Comparison of ENCODE assay signal across 21 cellular contexts in genomic region chr2:9764153-9764778, GRCh38.
A peak's percentile ranks its signal among the peaks of the same experiment; 100 is the strongest.
DNase-seq lines count a peak whose midpoint lies in the region; ATAC-seq and TF ChIP-seq lines count a peak whose summit lies in the region.
"Had no signal": no experiment of that assay in that cellular context is flagged by ENCODE, and none has a peak within 500 bp of the region (broad histone marks: within the 10 kb centered on the region; RNA-seq: fewer than 3 reads in every experiment).

No MANE protein-coding gene starts in this region.

- no peak for ATAC-seq in GM21723 (IDR thresholded peaks at IDR 0.05; ENCODE audit: unreplicated experiment)
- ATAC-seq: mucosa of descending colon, SK-N-SH treated with all-trans-retinoic acid at 6 μM for 48 hours had no signal

- H4K20me1 ChIP-seq in KMS-11 (ENCODE audit: insufficient read depth), result no peaks in the 10 kb centered on the region

- H3K4me1 ChIP-seq in KMS-11 (ENCODE audit: low read depth, poor library complexity, severe bottlenecking), result peaks cover 92% of the 10 kb centered on the region

- no peaks in the 10 kb centered on the region for H3K36me3 Mint-ChIP-seq in immature natural killer cell
- H3K36me3 Mint-ChIP-seq: brain, IgD-negative memory B cell had no signal

- H3K27ac ChIP-seq in KMS-11, result peak overlapping the region; percentile 78
- H3K27ac ChIP-seq: ovary, VCaP had no signal

- H2AFZ ChIP-seq in KMS-11 (ENCODE audit: low read depth), result no peak overlapping the region

- TF ChIP-seq CTCF in KMS-11 (conservative IDR thresholded peaks at IDR 0.05; ENCODE audit: low read depth, low read length), result no peak

- peaks cover 4 to 21% of the 10 kb centered on the region in 2 donors for H3K4me1 Mint-ChIP-seq in immature natural killer cell

- H3K9ac ChIP-seq in KMS-11, result peak overlapping the region; percentile 37; the same call in 1 of the 2 replicates

- H3K9me3 Mint-ChIP-seq in immature natural killer cell, result no peaks in the 10 kb centered on the region
- H3K9me3 Mint-ChIP-seq: H9, IgD-negative memory B cell had no signal

- peak; percentile 78 for DNase-seq in DMS79 treated with DMSO at 0.1 percent for 48 hours (lab: John Stamatoyannopoulos, UW)
- peak; percentile 74 to 92 for DNase-seq in NOMO-1 (lab: John Stamatoyannopoulos, UW; ENCODE audit: unreplicated experiment in 2 of 2)
- DNase-seq in cerebellar cortex (ENCODE audit: low spot score), result peak; percentile 64
- DNase-seq in nucleus accumbens (lab: John Stamatoyannopoulos, UW), result no peak
- no peak for DNase-seq in immature natural killer cell
- no peak for DNase-seq in glomerular visceral epithelial cell (ENCODE audit: extremely low spot score)
- DNase-seq: activated naive CD4-positive, alpha-beta T cell treated with anti-CD3 and anti-CD28 coated beads, Interleukin-2, amount 50 U/mL, for 16 hours; dorsolateral prefrontal cortex; H9; hippocampal formation; mucosa of descending colon; NCI-H1930; NK-92 treated with Interleukin-12 subunit alpha and Interleukin-12 subunit beta, amount 100 ng/mL, for 24 hours; ovary; spleen had no signal

- no peak overlapping the region for H3K4me3 ChIP-seq in KMS-11 (IDR thresholded peaks at IDR 0.05; ENCODE audit: insufficient read depth, low read depth, low read length)
- H3K4me3 ChIP-seq: dorsolateral prefrontal cortex, mucosa of descending colon, ovary, spleen had no signal

- H3K79me2 ChIP-seq in KMS-11 (ENCODE audit: insufficient read depth, low read depth), result no peaks in the 10 kb centered on the region

- no peak overlapping the region for H3K4me3 Mint-ChIP-seq in immature natural killer cell
- H3K4me3 Mint-ChIP-seq: brain, H9, IgD-negative memory B cell had no signal

- peaks cover 0 to 6% (median 4%) of the 10 kb centered on the region in 3 donors for H3K27me3 Mint-ChIP-seq in immature natural killer cell (ENCODE audit: low read depth in 3 of 3)

- H3K4me2 ChIP-seq in KMS-11, result peak overlapping the region; percentile 74

- H3K27me3 ChIP-seq in KMS-11 (ENCODE audit: insufficient read depth, low read depth), result no peaks in the 10 kb centered on the region
- H3K27me3 ChIP-seq: dorsolateral prefrontal cortex, ovary had no signal

- no peak overlapping the region for H3K27ac Mint-ChIP-seq in immature natural killer cell
- H3K27ac Mint-ChIP-seq: H9, IgD-negative memory B cell had no signal

- H3K36me3 ChIP-seq in KMS-11 (ENCODE audit: insufficient read depth), result no peaks in the 10 kb centered on the region
- H3K36me3 ChIP-seq: ovary, spleen had no signal

Comparison
In these comparisons a context has a peak if more than half of its experiments do, and no peak if none do; other contexts are left out.
1. DNase-seq: peak in DMS79 treated with DMSO at 0.1 percent for 48 hours (single experiment), NOMO-1 (2 of 2) and cerebellar cortex (single experiment); none in nucleus accumbens (0 of 56), immature natural killer cell (0 of 3) and glomerular visceral epithelial cell (single experiment).